1 cellular context compared by ENCODE assay signal in the genomic region with DNA sequence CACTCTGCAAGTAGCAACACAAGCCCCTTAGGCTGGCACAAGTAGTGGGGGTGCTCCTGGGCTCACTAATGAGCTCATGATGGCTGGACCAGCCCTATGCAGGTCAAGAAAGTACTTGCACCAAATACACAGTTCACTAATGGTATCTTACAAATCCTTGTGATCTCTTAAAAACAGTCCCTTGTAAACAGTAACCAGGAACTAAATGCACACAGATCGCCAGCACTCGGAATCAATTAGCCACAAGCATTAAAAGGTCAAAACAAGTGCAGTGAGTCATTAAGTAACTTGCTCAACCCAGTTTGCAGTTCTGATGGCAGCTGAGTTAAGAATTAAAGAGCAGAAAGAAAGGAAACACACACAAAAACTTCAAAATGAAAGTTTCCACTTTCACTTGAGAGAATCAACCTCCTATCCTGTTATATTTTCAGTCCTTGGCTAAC.
TF ChIP-seq lines count a peak whose summit lies in the region.

No MANE protein-coding gene starts in this region.

TF ChIP-seq in WTC11, 78 proteins besides CTCF, POLR2A, EP300 and RAD21 (continued from another document):
- TF ChIP-seq, protein P1, sequence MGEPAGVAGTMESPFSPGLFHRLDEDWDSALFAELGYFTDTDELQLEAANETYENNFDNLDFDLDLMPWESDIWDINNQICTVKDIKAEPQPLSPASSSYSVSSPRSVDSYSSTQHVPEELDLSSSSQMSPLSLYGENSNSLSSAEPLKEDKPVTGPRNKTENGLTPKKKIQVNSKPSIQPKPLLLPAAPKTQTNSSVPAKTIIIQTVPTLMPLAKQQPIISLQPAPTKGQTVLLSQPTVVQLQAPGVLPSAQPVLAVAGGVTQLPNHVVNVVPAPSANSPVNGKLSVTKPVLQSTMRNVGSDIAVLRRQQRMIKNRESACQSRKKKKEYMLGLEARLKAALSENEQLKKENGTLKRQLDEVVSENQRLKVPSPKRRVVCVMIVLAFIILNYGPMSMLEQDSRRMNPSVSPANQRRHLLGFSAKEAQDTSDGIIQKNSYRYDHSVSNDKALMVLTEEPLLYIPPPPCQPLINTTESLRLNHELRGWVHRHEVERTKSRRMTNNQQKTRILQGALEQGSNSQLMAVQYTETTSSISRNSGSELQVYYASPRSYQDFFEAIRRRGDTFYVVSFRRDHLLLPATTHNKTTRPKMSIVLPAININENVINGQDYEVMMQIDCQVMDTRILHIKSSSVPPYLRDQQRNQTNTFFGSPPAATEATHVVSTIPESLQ (CRISPR knock-in tag; IDR thresholded peaks at IDR 0.05): no peak
